ENCODE assay signal across 20 cellular contexts in the genomic region with DNA sequence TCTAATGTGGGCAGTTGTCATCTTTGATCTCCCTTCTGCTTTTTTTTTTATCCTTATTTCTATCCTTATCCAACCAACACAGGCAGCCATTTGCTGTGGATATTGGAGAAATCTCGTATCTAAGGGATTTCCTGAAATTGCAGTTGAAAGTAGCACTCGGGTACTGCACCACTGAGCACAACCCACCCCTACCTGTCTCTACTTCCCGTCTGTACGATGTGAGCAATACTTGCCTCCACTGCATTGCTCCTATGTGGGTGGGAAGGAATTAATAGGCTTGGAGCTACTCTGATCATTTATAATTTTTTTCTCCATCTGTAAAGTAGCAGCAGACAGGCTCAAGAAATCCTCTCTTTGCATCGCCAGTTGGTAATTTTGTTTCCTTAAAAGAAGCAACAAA.
"Had no signal": no experiment of that assay in that cellular context is flagged by ENCODE, and none has a peak within 500 bp of the region (broad histone marks: within the 10 kb centered on the region; RNA-seq: fewer than 3 reads in every experiment).

No MANE protein-coding gene starts in this region.

- DNase-seq: activated CD4-positive, alpha-beta memory T cell treated with anti-CD3 and anti-CD28 coated beads, Interleukin-2, amount 10 ng/mL, durations not matched to agents 7 days and 5 days; activated CD4-positive, alpha-beta T cell treated with anti-CD3 and anti-CD28 coated beads for 36 hours; activated CD4-positive, alpha-beta T cell treated with anti-CD3 and anti-CD28 coated beads, Interleukin-2, amount 50 U/mL, for 1 hour; activated gamma-delta T cell treated with Interleukin-2 at 50 U/mL for 16 hours; activated naive CD4-positive, alpha-beta T cell treated with anti-CD3 and anti-CD28 coated beads, Interleukin-2, amount 10 ng/mL, durations not matched to agents 7 days and 5 days; activated naive CD8-positive, alpha-beta T cell treated with anti-CD3 and anti-CD28 coated beads, Interleukin-2, amount 10 ng/mL, durations not matched to agents 7 days and 5 days; activated T-cell treated with anti-CD3 and anti-CD28 coated beads for 4 hours; activated T-cell treated with anti-CD3 and anti-CD28 coated beads, Interleukin-2, amount 50 U/mL, for 72 hours; adrenal gland; anterior cingulate cortex; KG1; NCI-H1092; NCI-H1417; NCI-H1930; NCI-H510A treated with DMSO at 0.1 percent for 48 hours; SIG-M5; T-cell; T-helper 2 cell had no signal

- H3K27ac Mint-ChIP-seq: activated CD4-positive, alpha-beta memory T cell treated with anti-CD3 and anti-CD28 coated beads, Interleukin-2, amount 10 ng/mL, durations not matched to agents 7 days and 5 days; activated CD4-positive, alpha-beta T cell treated with anti-CD3 and anti-CD28 coated beads for 36 hours; activated naive CD4-positive, alpha-beta T cell treated with anti-CD3 and anti-CD28 coated beads, Interleukin-2, amount 10 ng/mL, durations not matched to agents 7 days and 5 days; activated naive CD8-positive, alpha-beta T cell treated with anti-CD3 and anti-CD28 coated beads, Interleukin-2, amount 10 ng/mL, durations not matched to agents 7 days and 5 days; activated T-cell treated with anti-CD3 and anti-CD28 coated beads, Interleukin-2, amount 50 U/mL, for 72 hours; activated T-helper 2 cell treated with anti-CD3 and anti-CD28 coated beads, Interferon-gamma antibody, Interleukin-2, Interleukin-4, amounts not matched to agents 10 μg/mL and 5 μg/mL and 100 μg/mL, durations not matched to agents 14 hours and 24 hours and 36 hours; T-cell had no signal

- H3K27me3 ChIP-seq: adrenal gland had no signal

- H3K9me3 ChIP-seq: adrenal gland had no signal

- H3K27me3 Mint-ChIP-seq: activated naive CD4-positive, alpha-beta T cell treated with anti-CD3 and anti-CD28 coated beads, Interleukin-2, amount 10 ng/mL, durations not matched to agents 7 days and 5 days had no signal

- H3K4me3 ChIP-seq: adrenal gland had no signal

- H3K4me1 ChIP-seq: adrenal gland had no signal

- H3K27ac ChIP-seq: adrenal gland, VCaP had no signal

- H3K4me3 Mint-ChIP-seq: activated CD4-positive, alpha-beta memory T cell treated with anti-CD3 and anti-CD28 coated beads, Interleukin-2, amount 10 ng/mL, durations not matched to agents 7 days and 5 days; activated CD4-positive, alpha-beta T cell treated with anti-CD3 and anti-CD28 coated beads for 36 hours; activated naive CD4-positive, alpha-beta T cell treated with anti-CD3 and anti-CD28 coated beads, Interleukin-2, amount 10 ng/mL, durations not matched to agents 7 days and 5 days; activated naive CD8-positive, alpha-beta T cell treated with anti-CD3 and anti-CD28 coated beads, Interleukin-2, amount 10 ng/mL, durations not matched to agents 7 days and 5 days; activated T-cell treated with anti-CD3 and anti-CD28 coated beads, Interleukin-2, amount 50 U/mL, for 72 hours; T-cell had no signal

- H3K9me3 Mint-ChIP-seq: activated CD4-positive, alpha-beta memory T cell treated with anti-CD3 and anti-CD28 coated beads, Interleukin-2, amount 10 ng/mL, durations not matched to agents 7 days and 5 days; activated naive CD4-positive, alpha-beta T cell treated with anti-CD3 and anti-CD28 coated beads, Interleukin-2, amount 10 ng/mL, durations not matched to agents 7 days and 5 days; activated T-cell treated with anti-CD3 and anti-CD28 coated beads, Interleukin-2, amount 50 U/mL, for 72 hours; activated T-helper 2 cell treated with anti-CD3 and anti-CD28 coated beads, Interferon-gamma antibody, Interleukin-2, Interleukin-4, amounts not matched to agents 10 μg/mL and 5 μg/mL and 100 μg/mL, durations not matched to agents 14 hours and 24 hours and 36 hours; T-cell had no signal

- H3K4me1 Mint-ChIP-seq: activated CD4-positive, alpha-beta memory T cell treated with anti-CD3 and anti-CD28 coated beads, Interleukin-2, amount 10 ng/mL, durations not matched to agents 7 days and 5 days; activated CD4-positive, alpha-beta T cell treated with anti-CD3 and anti-CD28 coated beads for 36 hours; activated naive CD4-positive, alpha-beta T cell treated with anti-CD3 and anti-CD28 coated beads, Interleukin-2, amount 10 ng/mL, durations not matched to agents 7 days and 5 days; activated naive CD8-positive, alpha-beta T cell treated with anti-CD3 and anti-CD28 coated beads, Interleukin-2, amount 10 ng/mL, durations not matched to agents 7 days and 5 days; T-cell had no signal

- H3K36me3 ChIP-seq: adrenal gland had no signal

- ATAC-seq: activated CD4-positive, alpha-beta T cell treated with anti-CD3 and anti-CD28 coated beads for 36 hours; activated T-cell treated with anti-CD3 and anti-CD28 coated beads, Interleukin-2, amount 50 U/mL, for 72 hours; T-cell had no signal

- H3K36me3 Mint-ChIP-seq: activated naive CD4-positive, alpha-beta T cell treated with anti-CD3 and anti-CD28 coated beads, Interleukin-2, amount 10 ng/mL, durations not matched to agents 7 days and 5 days; T-cell had no signal
